8 cellular contexts compared by ENCODE assay signal in the genomic region with DNA sequence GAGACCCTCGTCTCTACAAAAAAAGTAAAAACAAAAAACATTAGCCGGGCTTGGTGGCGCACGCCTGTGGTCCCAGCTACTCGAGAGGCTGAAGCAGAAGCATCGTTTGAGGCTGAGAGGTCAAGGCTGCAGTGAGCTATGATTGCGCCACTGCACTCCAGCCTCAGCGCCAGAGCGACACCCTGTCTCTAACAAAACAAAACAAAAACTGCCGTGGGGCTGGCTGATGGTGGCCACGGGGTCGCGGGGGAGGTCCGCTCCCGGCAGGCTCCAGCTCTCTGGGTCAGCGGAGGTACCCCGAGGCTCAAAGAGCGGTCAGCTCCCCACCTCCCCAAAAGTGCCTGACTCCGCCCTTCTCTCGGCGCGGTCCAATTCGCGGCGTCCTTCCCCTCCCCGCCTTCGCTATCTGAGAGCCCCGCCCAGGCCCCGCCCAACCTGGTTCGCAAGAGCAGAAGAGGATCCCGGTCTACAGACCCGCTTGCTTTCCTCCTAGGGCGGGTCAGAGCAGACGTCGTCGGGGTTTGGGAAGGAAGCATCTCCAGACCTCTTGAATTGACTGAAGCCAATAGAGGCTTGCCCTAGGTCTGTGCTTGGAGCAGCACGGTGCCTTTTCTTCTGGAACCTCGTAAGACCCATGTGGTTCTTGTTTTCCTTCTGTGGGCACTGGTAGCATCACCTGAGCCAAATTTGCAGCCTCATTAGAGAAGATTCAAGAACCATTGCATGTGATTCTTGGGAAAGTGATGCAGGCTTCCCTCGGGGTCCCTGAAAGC. TPM values are rescaled to one million over a fixed set of nuclear protein-coding genes. Genes with fewer than 3 reads are reported as not detected.
DNase-seq lines count a peak whose midpoint lies in the region; ATAC-seq and TF ChIP-seq lines count a peak whose summit lies in the region.

No MANE protein-coding gene starts in this region.

- peaks cover 74% of the 10 kb centered on the region for H3K27me3 ChIP-seq in lower lobe of right lung (ENCODE audit: low read depth)
- peaks cover 15 to 79% (median 73%) of the 10 kb centered on the region in 45 donors for H3K27me3 ChIP-seq in dorsolateral prefrontal cortex

- intact Hi-C loops in activated CD8-positive, alpha-beta T cell treated with anti-CD3 and anti-CD28 coated beads for 36 hours (cut with micrococcal nuclease), result loop anchor here (10.0 kb wide), 1 partner anchor 181 kb away; no protein-coding TSS in a partner anchor
- intact Hi-C loops in lower lobe of right lung (cut with DNase I), result no loop called here
- intact Hi-C loops in dorsolateral prefrontal cortex (cut with DNase I), result no loop called here

- no peaks in the 10 kb centered on the region for H3K9me3 ChIP-seq in lower lobe of right lung

- H3K36me3 ChIP-seq in lower lobe of right lung, result no peaks in the 10 kb centered on the region

- ATAC-seq in HG03159 (IDR thresholded peaks at IDR 0.05; ENCODE audit: unreplicated experiment) (peak; percentile 70), lower lobe of right lung (peak; percentile 21 to 29)
- ATAC-seq in activated CD8-positive, alpha-beta T cell treated with anti-CD3 and anti-CD28 coated beads for 36 hours, result peak; percentile 48

- DNase-seq in NCI-H187 (lab: John Stamatoyannopoulos, UW) (peak; percentile 14 to 46), NCI-H187 treated with DMSO at 0.1 percent for 48 hours (lab: John Stamatoyannopoulos, UW) (no peak), lower lobe of right lung (no peak), T-helper 9 cell (no peak), dorsolateral prefrontal cortex (no peak), pons (ENCODE audit: low spot score) (no peak)
- DNase-seq in activated CD8-positive, alpha-beta T cell treated with anti-CD3 and anti-CD28 coated beads for 36 hours, result peak; percentile 58

- H3K36me3 Mint-ChIP-seq in activated CD8-positive, alpha-beta T cell treated with anti-CD3 and anti-CD28 coated beads for 36 hours (ENCODE audit: low read depth), result no peaks in the 10 kb centered on the region

- peaks cover 82% of the 10 kb centered on the region for H3K27me3 Mint-ChIP-seq in activated CD8-positive, alpha-beta T cell treated with anti-CD3 and anti-CD28 coated beads for 36 hours

- POLR2A ChIA-PET in activated CD8-positive, alpha-beta T cell treated with anti-CD3 and anti-CD28 coated beads for 36 hours (lab: Charles Lee), result no interaction called here

- H3K4me3 Mint-ChIP-seq in activated CD8-positive, alpha-beta T cell treated with anti-CD3 and anti-CD28 coated beads for 36 hours, result peak overlapping the region; percentile 48

- H3K27ac Mint-ChIP-seq in activated CD8-positive, alpha-beta T cell treated with anti-CD3 and anti-CD28 coated beads for 36 hours, result no peak overlapping the region

- peaks cover 15% of the 10 kb centered on the region for H3K4me1 ChIP-seq in lower lobe of right lung

- TF ChIP-seq CTCF in activated CD8-positive, alpha-beta T cell treated with anti-CD3 and anti-CD28 coated beads for 36 hours (IDR thresholded peaks at IDR 0.05), result no peak
- no peak for TF ChIP-seq CTCF in lower lobe of right lung (IDR thresholded peaks at IDR 0.05)
- TF ChIP-seq CTCF in dorsolateral prefrontal cortex (IDR thresholded peaks at IDR 0.05 in 54 of 56, conservative IDR thresholded peaks at IDR 0.05 in 2 of 56; ENCODE audit: low read depth in 1 of 56, partially characterized antibody in 56 of 56), result no peak

- H3K9me3 Mint-ChIP-seq in activated CD8-positive, alpha-beta T cell treated with anti-CD3 and anti-CD28 coated beads for 36 hours, result peaks cover 2% of the 10 kb centered on the region

- H3K4me3 ChIP-seq in lower lobe of right lung, result peak overlapping the region; percentile 42
- H3K4me3 ChIP-seq in dorsolateral prefrontal cortex, result peak overlapping the region in 19 of 59 donors; percentile 4 to 39 (median 27)

- H3K27ac ChIP-seq in lower lobe of right lung (no peak overlapping the region), dorsolateral prefrontal cortex (no peak overlapping the region)

- peaks cover 18% of the 10 kb centered on the region for H3K4me1 Mint-ChIP-seq in activated CD8-positive, alpha-beta T cell treated with anti-CD3 and anti-CD28 coated beads for 36 hours (ENCODE audit: low read depth)

- CTCF ChIA-PET in activated CD8-positive, alpha-beta T cell treated with anti-CD3 and anti-CD28 coated beads for 36 hours (lab: Charles Lee), result interaction anchor here (3.1 kb wide), 1 partner anchor 16 kb away, joined by 12 read pairs; no protein-coding TSS in a partner anchor

RNA-seq across cellular contexts. Expression of gene RAX, which starts 7.8 kb away (rescaled TPM):
- total RNA-seq in activated CD8-positive, alpha-beta T cell treated with anti-CD3 and anti-CD28 coated beads for 36 hours, result not detected
- not detected for total RNA-seq in lower lobe of right lung
- under 1 TPM in 8 of 120 experiments, not detected in 112; 0.10 to 0.77 (median 0.22) TPM for total RNA-seq in dorsolateral prefrontal cortex

RNA-seq across cellular contexts. Expression of gene GRP, which starts 45.5 kb away (rescaled TPM):
- not detected for total RNA-seq in activated CD8-positive, alpha-beta T cell treated with anti-CD3 and anti-CD28 coated beads for 36 hours
- 1.7 TPM for total RNA-seq in lower lobe of right lung
- total RNA-seq in dorsolateral prefrontal cortex, result 1 to 10 TPM in 35 of 120 experiments, under 1 TPM in 16, not detected in 69; 0.53 to 3.8 (median 1.4) TPM

RNA-seq across cellular contexts. Expression of gene CPLX4, which starts 53.0 kb away (rescaled TPM):
- not detected for total RNA-seq in activated CD8-positive, alpha-beta T cell treated with anti-CD3 and anti-CD28 coated beads for 36 hours
- total RNA-seq in lower lobe of right lung (not detected), dorsolateral prefrontal cortex (not detected)

Comparison
In these comparisons a context has a peak if more than half of its experiments do, and no peak if none do; other contexts are left out.
1. DNase-seq: peak in NCI-H187 (2 of 2) and activated CD8-positive, alpha-beta T cell treated with anti-CD3 and anti-CD28 coated beads for 36 hours (single experiment); none in NCI-H187 treated with DMSO at 0.1 percent for 48 hours (single experiment), lower lobe of right lung (single experiment), T-helper 9 cell (single experiment), dorsolateral prefrontal cortex (0 of 10) and pons (single experiment).
2. Peak in every context shown above with its lines, with median percentiles within 50 percentile points of each other: ATAC-seq.